In the genomic region with DNA sequence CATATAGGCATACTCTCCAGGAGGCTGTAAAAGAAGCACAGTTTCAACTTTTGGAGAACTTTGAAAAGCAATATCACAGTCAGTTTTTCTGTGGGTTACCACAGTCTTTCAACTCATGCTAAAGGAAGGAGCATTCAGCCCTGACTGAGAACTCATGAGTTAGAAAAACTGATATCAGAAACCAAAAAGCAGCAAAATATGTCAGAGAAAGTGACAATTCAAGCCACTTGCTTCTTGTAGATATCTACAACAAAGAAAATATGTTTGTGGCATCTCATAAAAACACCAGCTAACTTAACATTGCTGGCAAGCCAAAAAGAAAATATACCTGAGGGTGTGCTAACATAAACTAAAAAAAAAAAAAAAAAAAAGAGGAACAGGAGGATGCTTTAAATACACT, we compare ENCODE assay signal across 21 cellular contexts. TPM values are rescaled to one million over a fixed set of nuclear protein-coding genes. Genes with fewer than 3 reads are reported as not detected.
"Had no signal": no experiment of that assay in that cellular context is flagged by ENCODE, and none has a peak within 500 bp of the region (broad histone marks: within the 10 kb centered on the region; RNA-seq: fewer than 3 reads in every experiment).

No MANE protein-coding gene starts in this region.

- ATAC-seq: gastrocnemius medialis; heart right ventricle; left cardiac atrium; left lung; left ventricle myocardium superior; lower lobe of right lung; mucosa of descending colon; naive thymus-derived CD8-positive, alpha-beta T cell had no signal

- H3K9me3 ChIP-seq: esophagus muscularis mucosa, gastrocnemius medialis, lower lobe of right lung had no signal

- H3K27ac ChIP-seq: coronary artery, dorsolateral prefrontal cortex, esophagus muscularis mucosa, gastrocnemius medialis, heart right ventricle, left lung, lower lobe of right lung had no signal

- H3K36me3 ChIP-seq: esophagus muscularis mucosa, gastrocnemius medialis, heart right ventricle, left lung, lower lobe of right lung had no signal

- DNase-seq: dermis blood vessel endothelial cell; dorsolateral prefrontal cortex; effector CD4-positive, alpha-beta T cell; effector memory CD4-positive, alpha-beta T cell; foreskin fibroblast; foreskin melanocyte; gastrocnemius medialis; glutamatergic neuron; head of caudate nucleus; heart right ventricle; hippocampal formation; left cardiac atrium; left lung; left ventricle myocardium superior; lower lobe of right lung; mesenchymal stem cell; mucosa of descending colon; naive B cell; naive thymus-derived CD8-positive, alpha-beta T cell had no signal

- H3K4me3 ChIP-seq: coronary artery, dorsolateral prefrontal cortex, esophagus muscularis mucosa, gastrocnemius medialis, heart right ventricle, left lung, lower lobe of right lung, mucosa of descending colon had no signal

- H3K4me1 ChIP-seq: esophagus muscularis mucosa, gastrocnemius medialis, left lung, lower lobe of right lung had no signal

- H3K27me3 ChIP-seq: esophagus muscularis mucosa, gastrocnemius medialis, heart right ventricle, left lung had no signal

RNA-seq across cellular contexts. Expression of gene PTCHD4, which starts 36.1 kb away (rescaled TPM):
- total RNA-seq: naive thymus-derived CD8-positive, alpha-beta T cell had no signal
- polyA plus RNA-seq: naive thymus-derived CD8-positive, alpha-beta T cell had no signal
